ENCODE assay signal across 7 cellular contexts in genomic region chr3:47512416-47513124, GRCh38. TPM values are rescaled to one million over a fixed set of nuclear protein-coding genes. Genes with fewer than 3 reads are reported as not detected.
DNase-seq lines count a peak whose midpoint lies in the region; ATAC-seq and TF ChIP-seq lines count a peak whose summit lies in the region.

No MANE protein-coding gene starts in this region.

- peaks cover 31% of the 10 kb centered on the region for H3K79me2 ChIP-seq in MM.1S (ENCODE audit: low read length)
- peaks cover 5% of the 10 kb centered on the region for H3K79me2 ChIP-seq in trophoblast cell (ENCODE audit: control insufficient read depth, insufficient read depth, low read length, poor library complexity)

- peak overlapping the region; percentile 38 for H3K14ac ChIP-seq in trophoblast cell (ENCODE audit: low read length)

- H2AK5ac ChIP-seq in trophoblast cell (ENCODE audit: low read length) = no peak overlapping the region

- peaks cover 8% of the 10 kb centered on the region; the same call in 1 of the 2 replicates for H3K36me3 ChIP-seq in MM.1S (replicated peaks; ENCODE audit: insufficient read depth, low read length)
- peaks cover 0 to 34% of the 10 kb centered on the region in 2 donors for H3K36me3 ChIP-seq in gastroesophageal sphincter
- peaks cover 11 to 20% of the 10 kb centered on the region in 2 experiments for H3K36me3 ChIP-seq in trophoblast cell (ENCODE audit: control insufficient read depth in 1 of 2, insufficient read depth in 2 of 2, low read length in 2 of 2)

- no peaks in the 10 kb centered on the region for H3K9me3 Mint-ChIP-seq in activated T-cell treated with anti-CD3 and anti-CD28 coated beads, Interleukin-2, amount 50 U/mL, for 24 hours

- TF ChIP-seq EP300 in gastroesophageal sphincter (IDR thresholded peaks at IDR 0.05) = no peak

- WGBS in gastroesophageal sphincter (ENCODE audit: low coverage in 1 of 2), 2 donors = 19 to 33% methylated on average over 3 to 35 of the region's 36 CpGs
- WGBS in trophoblast cell (ENCODE audit: extremely low coverage, insufficient coverage, insufficient read length) = no CpG with 5 or more reads among the region's 36 CpGs

- no peak overlapping the region for H2BK12ac ChIP-seq in trophoblast cell (ENCODE audit: low read length)

- no peak overlapping the region for H3K23ac ChIP-seq in trophoblast cell (ENCODE audit: low read length)

- H3K4me1 Mint-ChIP-seq in activated T-cell treated with anti-CD3 and anti-CD28 coated beads, Interleukin-2, amount 50 U/mL, for 24 hours (ENCODE audit: low read depth) = peaks cover 19% of the 10 kb centered on the region

- H4K8ac ChIP-seq in trophoblast cell (ENCODE audit: low read depth, low read length) = peak overlapping the region; percentile 72

- 0 out of 2 replicates have a peak, but pooled peaks cover 3% of the 10 kb centered on the region for H3K27me3 ChIP-seq in MM.1S (replicated peaks; ENCODE audit: insufficient read depth, low read length)
- no peaks in the 10 kb centered on the region for H3K27me3 ChIP-seq in gastroesophageal sphincter
- no peaks in the 10 kb centered on the region for H3K27me3 ChIP-seq in trophoblast cell (ENCODE audit: insufficient read depth, low read length)

- peak overlapping the region; percentile 83 for H3K9ac ChIP-seq in MM.1S (ENCODE audit: low read length)
- peak overlapping the region; percentile 86 for H3K9ac ChIP-seq in trophoblast cell (ENCODE audit: low read length)

- H3K4ac ChIP-seq in trophoblast cell (ENCODE audit: low read depth, low read length) = peak overlapping the region; percentile 35

- H2BK5ac ChIP-seq in trophoblast cell (ENCODE audit: low read depth, low read length, poor library complexity) = no peak overlapping the region

- TF ChIP-seq CTCF in MM.1S (IDR thresholded peaks at IDR 0.05; ENCODE audit: low read length) = no peak
- no peak for TF ChIP-seq CTCF in gastroesophageal sphincter (IDR thresholded peaks at IDR 0.05)

- H3K9me3 ChIP-seq in MM.1S (replicated peaks; ENCODE audit: insufficient read depth, low read length) (no peaks in the 10 kb centered on the region), gastroesophageal sphincter (no peaks in the 10 kb centered on the region), trophoblast cell (ENCODE audit: insufficient read depth, low read depth, low read length) (no peaks in the 10 kb centered on the region)

- peak overlapping the region; percentile 98 for H3K4me3 Mint-ChIP-seq in activated T-cell treated with anti-CD3 and anti-CD28 coated beads, Interleukin-2, amount 50 U/mL, for 24 hours

- H3K4me1 ChIP-seq in MM.1S (ENCODE audit: low read length) (no peaks in the 10 kb centered on the region), gastroesophageal sphincter (peaks cover 0 to 24% (median 8%) of the 10 kb centered on the region in 3 donors), trophoblast cell (ENCODE audit: control insufficient read depth in 1 of 2, insufficient read depth in 2 of 2, low read length in 2 of 2) (no peaks in the 10 kb centered on the region)

- peak overlapping the region; percentile 72 for H4K12ac ChIP-seq in trophoblast cell (ENCODE audit: low read depth, low read length)

- ATAC-seq in GM18511 (IDR thresholded peaks at IDR 0.05; ENCODE audit: unreplicated experiment) = peak; percentile 25
- no peak for ATAC-seq in gastroesophageal sphincter
- ATAC-seq in GM21723 (IDR thresholded peaks at IDR 0.05; ENCODE audit: unreplicated experiment) = no peak

- H3K9me2 ChIP-seq in MM.1S (replicated peaks; ENCODE audit: insufficient read depth, low read length) = no peaks in the 10 kb centered on the region

- H3K36me3 Mint-ChIP-seq in activated T-cell treated with anti-CD3 and anti-CD28 coated beads, Interleukin-2, amount 50 U/mL, for 24 hours (ENCODE audit: low read depth) = peaks cover 54% of the 10 kb centered on the region

- H3K4me2 ChIP-seq in MM.1S (ENCODE audit: low read depth, low read length) (peak overlapping the region; percentile 90), trophoblast cell (ENCODE audit: low read length) (peak overlapping the region; percentile 58)

- H4K20me1 ChIP-seq in MM.1S (ENCODE audit: insufficient read depth, low read length) = no peaks in the 10 kb centered on the region

- H3K27ac Mint-ChIP-seq in activated T-cell treated with anti-CD3 and anti-CD28 coated beads, Interleukin-2, amount 50 U/mL, for 24 hours = peak overlapping the region; percentile 100

- peaks cover 8% of the 10 kb centered on the region for H3K79me1 ChIP-seq in trophoblast cell (ENCODE audit: low read length)

- DNase-seq in MM.1S (peak; percentile 19), trophoblast cell (peak in 1 of 2 donors; percentile 25), GOT3 (lab: John Stamatoyannopoulos, UW) (no peak)
- no peak for DNase-seq in activated T-cell treated with anti-CD3 and anti-CD28 coated beads, Interleukin-2, amount 50 U/mL, for 24 hours

- no peak for TF ChIP-seq POLR2A in gastroesophageal sphincter (IDR thresholded peaks at IDR 0.05)

- H3F3A ChIP-seq in MM.1S (ENCODE audit: insufficient read depth, low read length) = peaks cover 4% of the 10 kb centered on the region; the same call in 1 of the 2 replicates

- H2BK120ac ChIP-seq in trophoblast cell (ENCODE audit: insufficient read depth, low read length, poor library complexity) = no peak overlapping the region

- H3K18ac ChIP-seq in trophoblast cell (ENCODE audit: low read length) = peak overlapping the region; percentile 23

- peak overlapping the region; percentile 53 for H4K91ac ChIP-seq in trophoblast cell (ENCODE audit: low read depth, low read length)

- H2AFZ ChIP-seq in MM.1S (ENCODE audit: low read length) (peak overlapping the region; percentile 80), trophoblast cell (ENCODE audit: insufficient read depth, low read length, poor library complexity) (peak overlapping the region; percentile 48)

- no peaks in the 10 kb centered on the region for H3K27me3 Mint-ChIP-seq in activated T-cell treated with anti-CD3 and anti-CD28 coated beads, Interleukin-2, amount 50 U/mL, for 24 hours

- H3K27ac ChIP-seq in MM.1S (ENCODE audit: low read length) (peak overlapping the region; percentile 84; the same call in 1 of the 2 replicates), gastroesophageal sphincter (peak overlapping the region; percentile 60 to 98 (median 94)), trophoblast cell (ENCODE audit: low read depth, low read length) (peak overlapping the region; percentile 99)

- H3K4me3 ChIP-seq in MM.1S (ENCODE audit: low read length) (peak overlapping the region; percentile 90), gastroesophageal sphincter (peak overlapping the region; percentile 66 to 76), trophoblast cell (ENCODE audit: low read depth, low read length) (peak overlapping the region; percentile 89)

RNA-seq across cellular contexts. Expression of gene ELP6, which starts 0.9 kb away (rescaled TPM):
- 10 to 100 TPM; 14.3 to 28.0 (median 20.4) TPM for total RNA-seq in gastroesophageal sphincter
- 17.1 and 18.9 TPM in 2 replicates for polyA plus RNA-seq in trophoblast cell (2013)

RNA-seq across cellular contexts. Expression of gene SCAP, which starts 36.8 kb away (rescaled TPM):
- total RNA-seq in gastroesophageal sphincter = 10 to 100 TPM; 58.8 to 93.5 (median 71.5) TPM
- 33.3 and 34.4 TPM in 2 replicates for polyA plus RNA-seq in trophoblast cell (2013)
